Comparison of ENCODE assay signal across 15 cellular contexts in genomic region chr5:153711755-153712154, GRCh38.
DNase-seq lines count a peak whose midpoint lies in the region; ATAC-seq and TF ChIP-seq lines count a peak whose summit lies in the region.
"Had no signal": no experiment of that assay in that cellular context is flagged by ENCODE, and none has a peak within 500 bp of the region (broad histone marks: within the 10 kb centered on the region; RNA-seq: fewer than 3 reads in every experiment).

No MANE protein-coding gene starts in this region.

- H3K36me3 ChIP-seq in IMR-90 (ENCODE audit: control insufficient read depth, insufficient read depth, low read length) = no peaks in the 10 kb centered on the region
- no peaks in the 10 kb centered on the region for H3K36me3 ChIP-seq in lower lobe of right lung

- no peaks in the 10 kb centered on the region for H3K9me3 ChIP-seq in IMR-90 (ENCODE audit: control insufficient read depth, insufficient read depth, low read length)
- H3K9me3 ChIP-seq in lower lobe of right lung = no peaks in the 10 kb centered on the region

- no CpG with 5 or more reads among the region's 4 CpGs for WGBS in IMR-90 (ENCODE audit: extremely low coverage in 2 of 2, insufficient read length in 1 of 2), 2 experiments

- ATAC-seq in IMR-90 (ENCODE audit: low read depth) = 0 out of 2 replicates have a peak, but pooled peaks have one; percentile 27
- ATAC-seq in lower lobe of right lung = no peak
- ATAC-seq in HG03108 (IDR thresholded peaks at IDR 0.05; ENCODE audit: unreplicated experiment) = no peak
- ATAC-seq in HG03457 (IDR thresholded peaks at IDR 0.05; ENCODE audit: unreplicated experiment) = no peak
- ATAC-seq: sciatic nerve had no signal

- no peak for TF ChIP-seq POLR2A in IMR-90 (IDR thresholded peaks at IDR 0.05; ENCODE audit: low read depth, low read length)

- H3K4me1 ChIP-seq in IMR-90 (ENCODE audit: control insufficient read depth, insufficient read depth, low read length) = no peaks in the 10 kb centered on the region
- H3K4me1 ChIP-seq in lower lobe of right lung = no peaks in the 10 kb centered on the region

- H3K14ac ChIP-seq in IMR-90 (replicated peaks; ENCODE audit: low read depth, low read length) = no peak overlapping the region

- intact Hi-C loops in IMR-90 (cut with micrococcal nuclease) = loop anchor here (1.0 to 10.0 kb wide), 2 partner anchors 215 to 253 kb away; no protein-coding TSS in a partner anchor
- intact Hi-C loops in lower lobe of right lung (cut with DNase I) = loop anchor here (5.0 kb wide), 1 partner anchor 214 kb away; no protein-coding TSS in a partner anchor

- peak; percentile 48 for TF ChIP-seq CTCF in IMR-90 (conservative IDR thresholded peaks at IDR 0.05; ENCODE audit: low read depth, low read length)
- peak; percentile 30 for TF ChIP-seq CTCF in cardiac fibroblast (IDR thresholded peaks at IDR 0.05; ENCODE audit: low read depth, low read length)
- TF ChIP-seq CTCF in lower lobe of right lung (IDR thresholded peaks at IDR 0.05) = peak; percentile 17

- no peak overlapping the region for H4K8ac ChIP-seq in IMR-90 (ENCODE audit: low read depth in 2 of 2, low read length in 2 of 2)

- no peak overlapping the region for H2AK5ac ChIP-seq in IMR-90 (ENCODE audit: low read depth, low read length)

- no peak overlapping the region; the same call in 2 of the 3 replicates for H2BK15ac ChIP-seq in IMR-90 (ENCODE audit: low read depth, low read length)

- H3K27me3 ChIP-seq in IMR-90 (ENCODE audit: control insufficient read depth, insufficient read depth, low read length) (no peaks in the 10 kb centered on the region), lower lobe of right lung (ENCODE audit: low read depth) (no peaks in the 10 kb centered on the region)

- H3K4ac ChIP-seq in IMR-90 (ENCODE audit: low read depth, low read length) = no peak overlapping the region

- no TSS peak for BruUV-seq in IMR-90 (replicated peaks; lab: Mats Ljungman, UMichigan)

- H2BK120ac ChIP-seq in IMR-90 (ENCODE audit: low read depth, low read length) = no peak overlapping the region

- POLR2A ChIA-PET in IMR-90 (lab: Charles Lee; ENCODE audit: unreplicated experiment) = no interaction called here

- no peak overlapping the region for H3K9ac ChIP-seq in IMR-90 (ENCODE audit: low read depth, low read length)

- DNase-seq in EH (ENCODE audit: low read depth) (peak; percentile 26), IMR-90 (peak; percentile 6), cardiac fibroblast (ENCODE audit: low read depth in 2 of 2) (peak; percentile 15 to 25), lower lobe of right lung (no peak), NCI-H524 (lab: John Stamatoyannopoulos, UW) (no peak)
- DNase-seq: activated CD4-positive, alpha-beta T cell treated with anti-CD3 and anti-CD28 coated beads for 1 hour; activated naive CD4-positive, alpha-beta T cell treated with anti-CD3 and anti-CD28 coated beads for 36 hours; CD4-positive, alpha-beta T cell; effector CD4-positive, alpha-beta T cell; NCI-H1092 treated with DMSO at 0.1 percent for 48 hours; NCI-H774; stimulated activated CD4-positive, alpha-beta T cell treated with anti-CD3 and anti-CD28 coated beads, Interleukin-4, amount 100 ng/mL, for 4 hours had no signal

- no peak overlapping the region for H3K23ac ChIP-seq in IMR-90 (ENCODE audit: low read depth, low read length)

- in situ Hi-C loops in IMR-90 (cut with MboI; ENCODE audit: low sequenced_read_pairs) = no loop called here

- no peak overlapping the region for H3K56ac ChIP-seq in IMR-90 (ENCODE audit: extremely low read depth, insufficient read depth, low read length)

- no peak overlapping the region for H2BK20ac ChIP-seq in IMR-90 (ENCODE audit: low read depth, low read length)

- no peak overlapping the region for H3K4me2 ChIP-seq in IMR-90 (ENCODE audit: low read depth, low read length)

- H3K27ac ChIP-seq in IMR-90 (ENCODE audit: insufficient read depth, low read length) (no peak overlapping the region), lower lobe of right lung (no peak overlapping the region)

- no peak overlapping the region for H2AK9ac ChIP-seq in IMR-90 (replicated peaks; ENCODE audit: low read depth, low read length, poor library complexity)

- no peak overlapping the region for H2BK5ac ChIP-seq in IMR-90 (ENCODE audit: low read depth, low read length, poor library complexity, severe bottlenecking)

- dilution Hi-C loops in IMR-90 (cut with HindIII; ENCODE audit: low sequenced_read_pairs, unreplicated experiment) = no loop called here

- no peak overlapping the region for H4K5ac ChIP-seq in IMR-90 (ENCODE audit: low read depth, low read length)

- H3K9me1 ChIP-seq in IMR-90 (ENCODE audit: insufficient read depth, low read length) = no peaks in the 10 kb centered on the region

- H4K20me1 ChIP-seq in IMR-90 (ENCODE audit: insufficient read depth, low read length) = no peaks in the 10 kb centered on the region

- no peak overlapping the region for H3K4me3 ChIP-seq in IMR-90 (ENCODE audit: insufficient read depth, low read depth, low read length)
- no peak overlapping the region for H3K4me3 ChIP-seq in cardiac fibroblast (replicated peaks in 1 of 2; ENCODE audit: low read depth in 2 of 2, low read length in 2 of 2)
- no peak overlapping the region for H3K4me3 ChIP-seq in lower lobe of right lung

- no peaks in the 10 kb centered on the region for H3K79me1 ChIP-seq in IMR-90 (ENCODE audit: low read depth in 1 of 2, low read length in 2 of 2)

- TF ChIP-seq RAD21 in IMR-90 (IDR thresholded peaks at IDR 0.05; ENCODE audit: low read length) = peak; percentile 54

- no peak overlapping the region for H2AFZ ChIP-seq in IMR-90 (replicated peaks; ENCODE audit: low read length, poor library complexity)

- H4K91ac ChIP-seq in IMR-90 (ENCODE audit: insufficient read depth, low read depth, low read length) = no peak overlapping the region

- no peak overlapping the region for H3K18ac ChIP-seq in IMR-90 (ENCODE audit: low read depth, low read length)

- CTCF ChIA-PET in IMR-90 (lab: Yijun Ruan, JAX) = interaction anchor here (0.5 to 1.0 kb wide), 4 partner anchors 208 to 1819 kb away, joined by 3 to 4 read pairs (median 3); no protein-coding TSS in a partner anchor

TF ChIP-seq in IMR-90, 13 proteins besides CTCF, POLR2A, EP300 and RAD21:
- TF ChIP-seq SMC3 (IDR thresholded peaks at IDR 0.05; ENCODE audit: low read depth, low read length) (peak; percentile 45), MAFK (IDR thresholded peaks at IDR 0.05; ENCODE audit: low read depth, low read length) (no peak)

Comparison
In these comparisons a context has a peak if more than half of its experiments do, and no peak if none do; other contexts are left out.
1. DNase-seq: peak in EH (single experiment), IMR-90 (single experiment) and cardiac fibroblast (2 of 2); none in lower lobe of right lung (single experiment) and NCI-H524 (0 of 2).
2. Peak in every context shown above with its lines, with median percentiles within 50 percentile points of each other: CTCF ChIP-seq.